Comparison of ENCODE assay signal across 6 cellular contexts in genomic region chr19:663682-664117, GRCh38. TPM values are rescaled to one million over a fixed set of nuclear protein-coding genes. Genes with fewer than 3 reads are reported as not detected.
A peak's percentile ranks its signal among the peaks of the same experiment; 100 is the strongest.
DNase-seq lines count a peak whose midpoint lies in the region; ATAC-seq, FAIRE-seq and TF ChIP-seq lines count a peak whose summit lies in the region.

No MANE protein-coding gene starts in this region.

- H3K4me1 ChIP-seq in OCI-LY7 (ENCODE audit: insufficient read depth, low read length, poor library complexity, severe bottlenecking) = peaks cover 44% of the 10 kb centered on the region
- peaks cover 19 to 35% of the 10 kb centered on the region in 2 donors for H3K4me1 ChIP-seq in esophagus (ENCODE audit: control insufficient read depth in 2 of 2, insufficient read depth in 2 of 2, low read length in 1 of 2)

- peaks cover 32% of the 10 kb centered on the region for H3K36me3 ChIP-seq in OCI-LY7 (ENCODE audit: insufficient read depth, low read length)
- H3K36me3 ChIP-seq in esophagus (ENCODE audit: control insufficient read depth in 2 of 2, insufficient read depth in 2 of 2, low read length in 1 of 2) = no peaks in the 10 kb centered on the region

- CTCF ChIA-PET in OCI-LY7 (lab: Charles Lee; ENCODE audit: unreplicated experiment) = no interaction called here

- H3K27me3 ChIP-seq in esophagus (ENCODE audit: control insufficient read depth in 1 of 2, insufficient read depth in 2 of 2, low read length in 2 of 2) = no peaks in the 10 kb centered on the region

- peaks cover 55% of the 10 kb centered on the region for H3K4me1 Mint-ChIP-seq in stimulated activated memory B cell treated with anti-CD40 and anti-IgM and Interleukin-4, amounts not matched to agents 10 μg/mL and 1 μg/mL and 100 μg/mL, for 72 hours

- H3K9me3 ChIP-seq in OCI-LY7 (ENCODE audit: low read length) (no peaks in the 10 kb centered on the region), esophagus (ENCODE audit: control insufficient read depth in 2 of 2, insufficient read depth in 1 of 2, low read depth in 1 of 2, low read length in 1 of 2) (no peaks in the 10 kb centered on the region)

- H3K4me3 ChIP-seq in OCI-LY7 (ENCODE audit: low read depth, low read length, poor library complexity, severe bottlenecking) = peak overlapping the region; percentile 100
- peak overlapping the region; percentile 57 to 98 for H3K4me3 ChIP-seq in esophagus (ENCODE audit: low read depth in 1 of 2, low read length in 2 of 2)

- no peaks in the 10 kb centered on the region for H3K9me3 Mint-ChIP-seq in stimulated activated memory B cell treated with anti-CD40 and anti-IgM and Interleukin-4, amounts not matched to agents 10 μg/mL and 1 μg/mL and 100 μg/mL, for 72 hours

- peak overlapping the region; percentile 100 for H3K4me2 ChIP-seq in OCI-LY7 (ENCODE audit: low read length)

- peaks cover 19% of the 10 kb centered on the region for H4K20me1 ChIP-seq in OCI-LY7 (ENCODE audit: insufficient read depth, low read length)

- no peak for ATAC-seq in stimulated activated memory B cell treated with anti-CD40 and anti-IgM and Interleukin-4, amounts not matched to agents 10 μg/mL and 1 μg/mL and 100 μg/mL, for 72 hours
- ATAC-seq in HG03159 (IDR thresholded peaks at IDR 0.05; ENCODE audit: unreplicated experiment) = no peak
- no peak for ATAC-seq in left colon

- H2AFZ ChIP-seq in OCI-LY7 (ENCODE audit: low read length) = peak overlapping the region; percentile 72; the same call in 1 of the 2 replicates

- WGBS in esophagus, 2 donors = 46 to 55% methylated on average over 18 of the region's 18 CpGs

- no peaks in the 10 kb centered on the region for H3K9me2 ChIP-seq in OCI-LY7 (ENCODE audit: insufficient read depth, low read length)

- peak overlapping the region; percentile 82 for H3K4me3 Mint-ChIP-seq in stimulated activated memory B cell treated with anti-CD40 and anti-IgM and Interleukin-4, amounts not matched to agents 10 μg/mL and 1 μg/mL and 100 μg/mL, for 72 hours

- no peak for FAIRE-seq in GM12891 (lab: Jason Lieb, UNC)

- POLR2A ChIA-PET in OCI-LY7 (lab: Charles Lee) = interaction anchor here (0.9 kb wide), 1 partner anchor 17 kb away, joined by 3 read pairs; no protein-coding TSS in a partner anchor

- DNase-seq in OCI-LY7 (ENCODE audit: low spot score) (no peak), GM12891 (ENCODE audit: insufficient read length, low spot score) (no peak), left colon (no peak)

- peaks cover 47% of the 10 kb centered on the region for H3K79me2 ChIP-seq in OCI-LY7 (ENCODE audit: insufficient read depth, low read depth, low read length)

- H3K27ac Mint-ChIP-seq in stimulated activated memory B cell treated with anti-CD40 and anti-IgM and Interleukin-4, amounts not matched to agents 10 μg/mL and 1 μg/mL and 100 μg/mL, for 72 hours = peak overlapping the region; percentile 92

- no peak for TF ChIP-seq CTCF in OCI-LY7 (conservative IDR thresholded peaks at IDR 0.05; ENCODE audit: low read length)

- no TSS peak for BruUV-seq in OCI-LY7 (replicated peaks; lab: Mats Ljungman, UMichigan)

- intact Hi-C loops in OCI-LY7 (cut with micrococcal nuclease; ENCODE audit: unreplicated experiment) (loop anchor here (2.0 to 5.0 kb wide), 2 partner anchors 91 to 133 kb away; partner anchors contain the start of genes BSG and PTBP1), left colon (cut with DNase I, micrococcal nuclease) (no loop called here)

- H3K27ac ChIP-seq in OCI-LY7 (ENCODE audit: low read depth, low read length, poor library complexity, severe bottlenecking) (peak overlapping the region; percentile 53), esophagus (ENCODE audit: low read depth in 2 of 2, low read length in 1 of 2) (peak overlapping the region; percentile 91 to 94)

- H3K27me3 Mint-ChIP-seq in stimulated activated memory B cell treated with anti-CD40 and anti-IgM and Interleukin-4, amounts not matched to agents 10 μg/mL and 1 μg/mL and 100 μg/mL, for 72 hours = no peaks in the 10 kb centered on the region

- H3K36me3 Mint-ChIP-seq in stimulated activated memory B cell treated with anti-CD40 and anti-IgM and Interleukin-4, amounts not matched to agents 10 μg/mL and 1 μg/mL and 100 μg/mL, for 72 hours = peaks cover 13% of the 10 kb centered on the region

- TF ChIP-seq POLR2A in GM12891 (IDR thresholded peaks at IDR 0.05; ENCODE audit: low read depth, low read length) = no peak

TF ChIP-seq in GM12891, 5 proteins besides CTCF, POLR2A, EP300 and RAD21:
- TF ChIP-seq POLR2AphosphoS5 (IDR thresholded peaks at IDR 0.05; ENCODE audit: low read depth, low read length) = no peak
- TF ChIP-seq PAX5 (IDR thresholded peaks at IDR 0.05; ENCODE audit: insufficient read depth, low read length, severe bottlenecking) = no peak
- no peak for TF ChIP-seq SPI1 (IDR thresholded peaks at IDR 0.05; ENCODE audit: low read depth, low read length)
- no peak for TF ChIP-seq POU2F2 (IDR thresholded peaks at IDR 0.05; ENCODE audit: low read depth, low read length)
- no peak for TF ChIP-seq TAF1 (IDR thresholded peaks at IDR 0.05; ENCODE audit: low read depth, low read length)

RNA-seq across cellular contexts. Expression of gene RNF126, which starts 0.7 kb away (rescaled TPM):
- 85.8 and 98.6 TPM in 2 replicates for total RNA-seq in OCI-LY7 (2014; rRNA removed; shearing (Covaris generic))
- total RNA-seq in OCI-LY7 (2022) (104 and 106 TPM in 2 replicates), left colon (10 to 100 TPM; 60.1 to 73.1 TPM)
- 10 to 100 TPM; 38.4 to 61.5 TPM for polyA plus RNA-seq in esophagus
- 45.1 TPM for polyA plus RNA-seq in GM12891 (2012; ENCODE audit: low read depth, missing spikeins)

RNA-seq across cellular contexts. Expression of gene FSTL3, which starts 12.5 kb away (rescaled TPM):
- total RNA-seq in OCI-LY7 (2014; rRNA removed; shearing (Covaris generic)) = 3.4 and 5.7 TPM in 2 replicates
- 6.5 and 7.3 TPM in 2 replicates for total RNA-seq in OCI-LY7 (2022)
- 1 to 10 TPM; 5.9 to 7.8 TPM for polyA plus RNA-seq in esophagus
- 20.8 TPM for polyA plus RNA-seq in GM12891 (2012; ENCODE audit: low read depth, missing spikeins)
- total RNA-seq in left colon = 1 to 10 TPM; 4.9 to 8.7 TPM

RNA-seq across cellular contexts. Expression of gene FGF22, which starts 24.0 kb away (rescaled TPM):
- 0.21 TPM in 1 of 2 replicates, not detected in the other for total RNA-seq in OCI-LY7 (2014; rRNA removed; shearing (Covaris generic))
- total RNA-seq in OCI-LY7 (2022) = 0.48 and 0.53 TPM in 2 replicates
- under 1 TPM; 0.53 to 0.86 TPM for polyA plus RNA-seq in esophagus
- polyA plus RNA-seq in GM12891 (2012; ENCODE audit: low read depth, missing spikeins) = 0.09 TPM
- not detected for total RNA-seq in left colon

RNA-seq across cellular contexts. Expression of gene POLRMT, which starts 30.4 kb away (rescaled TPM):
- 50.0 and 65.5 TPM in 2 replicates for total RNA-seq in OCI-LY7 (2014; rRNA removed; shearing (Covaris generic))
- total RNA-seq in OCI-LY7 (2022) (70.7 and 74.6 TPM in 2 replicates), left colon (10 to 100 TPM; 52.7 to 64.6 TPM)
- 10 to 100 TPM; 35.6 to 56.1 TPM for polyA plus RNA-seq in esophagus
- 33.5 TPM for polyA plus RNA-seq in GM12891 (2012; ENCODE audit: low read depth, missing spikeins)

RNA-seq across cellular contexts. Expression of gene PRSS57, which starts 31.6 kb away (rescaled TPM):
- not detected in 2 replicates for total RNA-seq in OCI-LY7 (2014; rRNA removed; shearing (Covaris generic))
- not detected in 2 replicates for total RNA-seq in OCI-LY7 (2022)
- polyA plus RNA-seq in esophagus = not detected
- not detected for polyA plus RNA-seq in GM12891 (2012; ENCODE audit: low read depth, missing spikeins)
- not detected for total RNA-seq in left colon
